14 cellular contexts compared by ENCODE assay signal in genomic region chr20:2767768-2768631, GRCh38. TPM values are rescaled to one million over a fixed set of nuclear protein-coding genes. Genes with fewer than 3 reads are reported as not detected.
DNase-seq lines count a peak whose midpoint lies in the region; ATAC-seq, FAIRE-seq and TF ChIP-seq lines count a peak whose summit lies in the region.
"Had no signal": no experiment of that assay in that cellular context is flagged by ENCODE, and none has a peak within 500 bp of the region (broad histone marks: within the 10 kb centered on the region; RNA-seq: fewer than 3 reads in every experiment).

No MANE protein-coding gene starts in this region.

- ATAC-seq in left ventricle myocardium superior (peak; percentile 90), GM18519 (IDR thresholded peaks at IDR 0.05; ENCODE audit: low FRiP score, unreplicated experiment) (no peak)

- no peaks in the 10 kb centered on the region for H3K4me1 Mint-ChIP-seq in astrocyte (ENCODE audit: low read depth, unreplicated experiment)
- H3K4me1 Mint-ChIP-seq in type B pancreatic cell (ENCODE audit: unreplicated experiment), result no peaks in the 10 kb centered on the region

- no peaks in the 10 kb centered on the region for H3K9me3 ChIP-seq in astrocyte (ENCODE audit: insufficient read depth, low read depth, low read length)
- H3K9me3 ChIP-seq in sigmoid colon, result no peaks in the 10 kb centered on the region

- H3K9me3 Mint-ChIP-seq in astrocyte (ENCODE audit: unreplicated experiment) (no peaks in the 10 kb centered on the region), type B pancreatic cell (no peaks in the 10 kb centered on the region)

- no peak for TF ChIP-seq POLR2A in sigmoid colon (IDR thresholded peaks at IDR 0.05)

- FAIRE-seq in astrocyte (lab: Jason Lieb, UNC), result no peak

- TF ChIP-seq CTCF in astrocyte (IDR thresholded peaks at IDR 0.05; ENCODE audit: insufficient read depth, low read depth, low read length) (no peak), type B pancreatic cell (conservative IDR thresholded peaks at IDR 0.05) (no peak), sigmoid colon (IDR thresholded peaks at IDR 0.05) (no peak)

- TF ChIP-seq EP300 in sigmoid colon (IDR thresholded peaks at IDR 0.05), result no peak

- no peak overlapping the region for H3K4me3 Mint-ChIP-seq in astrocyte (ENCODE audit: unreplicated experiment)
- no peak overlapping the region for H3K4me3 Mint-ChIP-seq in type B pancreatic cell

- no peaks in the 10 kb centered on the region for H3K79me2 ChIP-seq in astrocyte (ENCODE audit: insufficient read depth, low read length)

- no peak overlapping the region for H2AFZ ChIP-seq in astrocyte (ENCODE audit: low read depth, low read length)

- H3K4me3 ChIP-seq in astrocyte (ENCODE audit: insufficient read depth, low read depth, low read length), result no peak overlapping the region
- H3K4me3 ChIP-seq in sigmoid colon, result no peak overlapping the region

- intact Hi-C loops in left ventricle myocardium superior (cut with micrococcal nuclease), result no loop called here
- intact Hi-C loops in sigmoid colon (cut with DNase I), result no loop called here

- no peak overlapping the region for H3K27ac ChIP-seq in astrocyte (ENCODE audit: low read depth, low read length)
- H3K27ac ChIP-seq in sigmoid colon, result no peak overlapping the region
- H3K27ac ChIP-seq: 22Rv1 had no signal

- peaks cover 7% of the 10 kb centered on the region for H4K20me1 ChIP-seq in astrocyte (ENCODE audit: insufficient read depth, low read length)

- H3K4me2 ChIP-seq in astrocyte (ENCODE audit: low read length), result no peak overlapping the region

- H3K36me3 ChIP-seq in astrocyte (ENCODE audit: insufficient read depth, low read length) (no peaks in the 10 kb centered on the region), sigmoid colon (no peaks in the 10 kb centered on the region)

- H3K4me1 ChIP-seq in astrocyte (ENCODE audit: insufficient read depth, low read length), result no peaks in the 10 kb centered on the region
- peaks cover 0 to 13% (median 10%) of the 10 kb centered on the region in 4 donors for H3K4me1 ChIP-seq in sigmoid colon

- H3K36me3 Mint-ChIP-seq in astrocyte (ENCODE audit: low read depth, unreplicated experiment), result no peaks in the 10 kb centered on the region
- no peaks in the 10 kb centered on the region for H3K36me3 Mint-ChIP-seq in type B pancreatic cell

- 38 to 62% methylated on average over 15 of the region's 15 CpGs for WGBS in sigmoid colon, 2 donors

- H3K27me3 Mint-ChIP-seq in astrocyte (ENCODE audit: low read depth, unreplicated experiment), result peaks cover 43% of the 10 kb centered on the region
- peaks cover 46% of the 10 kb centered on the region for H3K27me3 Mint-ChIP-seq in type B pancreatic cell

- H3K27me3 ChIP-seq in astrocyte (ENCODE audit: insufficient read depth, low read length) (peaks cover 30% of the 10 kb centered on the region), sigmoid colon (peaks cover 0 to 62% (median 22%) of the 10 kb centered on the region in 3 donors)

- H3K27ac Mint-ChIP-seq in astrocyte (ENCODE audit: unreplicated experiment) (no peak overlapping the region), type B pancreatic cell (no peak overlapping the region)

- DNase-seq in DMS 273 (lab: John Stamatoyannopoulos, UW; ENCODE audit: unreplicated experiment) (peak; percentile 15), DMS 273 treated with DMSO at 0.1 percent for 48 hours (lab: John Stamatoyannopoulos, UW) (no peak), astrocyte (ENCODE audit: low read depth) (peak; percentile 57), left ventricle myocardium superior (peak; percentile 61), type B pancreatic cell (ENCODE audit: extremely low spot score, unreplicated experiment) (peak; percentile 53), HK-2 (ENCODE audit: unreplicated experiment) (no peak), sigmoid colon (no peak)
- DNase-seq: activated CD4-positive, alpha-beta T cell treated with anti-CD3 and anti-CD28 coated beads for 1 hour; activated naive CD4-positive, alpha-beta T cell treated with anti-CD3 and anti-CD28 coated beads, Interleukin-2, amount 50 U/mL, for 16 hours; mesenchymal stem cell; OCI-M1; stimulated activated CD4-positive, alpha-beta T cell treated with anti-CD3 and anti-CD28 coated beads, Interleukin-15, amount 100 ng/mL, for 24 hours had no signal

- no peak overlapping the region for H3K9ac ChIP-seq in astrocyte (ENCODE audit: low read length)

RNA-seq across cellular contexts. Expression of gene CPXM1, which starts 32.4 kb away (rescaled TPM):
- 10.6 and 10.9 TPM in 2 replicates for total RNA-seq in astrocyte
- 1.7 TPM for total RNA-seq in left ventricle myocardium superior
- 6.6 and 106 TPM in 2 replicates for total RNA-seq in type B pancreatic cell (ENCODE audit: low replicate concordance)
- total RNA-seq in sigmoid colon, result 1 to 10 TPM in 3 of 4 donors, under 1 TPM in 1; 0.54 to 10.0 (median 1.8) TPM
- 1 to 10 TPM in 2 of 3 donors, under 1 TPM in 1; 0.69 to 7.2 (median 1.2) TPM for polyA plus RNA-seq in sigmoid colon

RNA-seq across cellular contexts. Expression of gene C20orf141, which starts 46.8 kb away (rescaled TPM):
- total RNA-seq in astrocyte (not detected in 2 replicates), left ventricle myocardium superior (not detected), type B pancreatic cell (ENCODE audit: low replicate concordance) (not detected in 2 replicates), sigmoid colon (not detected)
- under 1 TPM in 1 of 3 donors, not detected in 2; 0.15 TPM for polyA plus RNA-seq in sigmoid colon

RNA-seq across cellular contexts. Expression of gene TMEM239, which starts 48.2 kb away (rescaled TPM):
- not detected in 2 replicates for total RNA-seq in astrocyte
- total RNA-seq in left ventricle myocardium superior, result not detected
- not detected in 2 replicates for total RNA-seq in type B pancreatic cell (ENCODE audit: low replicate concordance)
- total RNA-seq in sigmoid colon, result under 1 TPM in 1 of 4 donors, not detected in 3; 0.28 TPM
- polyA plus RNA-seq in sigmoid colon, result not detected

Comparison
In these comparisons a context has a peak if more than half of its experiments do, and no peak if none do; other contexts are left out.
1. DNase-seq: peak in DMS 273 (single experiment), astrocyte (single experiment), left ventricle myocardium superior (single experiment) and type B pancreatic cell (single experiment); none in DMS 273 treated with DMSO at 0.1 percent for 48 hours (single experiment), HK-2 (single experiment) and sigmoid colon (single experiment).